In the genomic region with DNA sequence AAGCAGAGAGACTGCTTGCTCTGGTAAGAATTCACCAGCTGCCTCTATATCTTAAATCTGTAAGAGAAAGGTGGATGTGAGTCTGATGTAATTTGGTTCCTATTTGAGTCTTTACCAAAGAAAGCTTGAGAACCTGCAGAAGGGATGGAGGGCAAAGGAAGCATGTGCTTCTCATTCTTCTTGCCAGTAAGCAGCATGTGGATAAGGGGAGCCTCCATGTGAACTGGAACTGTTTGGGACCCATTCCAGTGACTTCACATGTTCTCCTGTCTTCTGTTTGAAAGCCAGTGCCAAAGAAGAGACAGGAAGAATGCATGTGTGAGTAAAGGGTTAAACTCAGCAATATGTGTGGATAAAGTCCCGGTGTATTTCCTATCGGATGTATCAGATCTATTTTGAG, we compare ENCODE assay signal across 1 cellular context.
TF ChIP-seq lines count a peak whose summit lies in the region.

No MANE protein-coding gene starts in this region.

TF ChIP-seq in GM12878, 131 proteins besides CTCF, POLR2A, EP300 and RAD21 (continued from another document):
- TF ChIP-seq BCL11A (IDR thresholded peaks at IDR 0.05; ENCODE audit: low read depth, low read length), result no peak
- TF ChIP-seq, protein P1, sequence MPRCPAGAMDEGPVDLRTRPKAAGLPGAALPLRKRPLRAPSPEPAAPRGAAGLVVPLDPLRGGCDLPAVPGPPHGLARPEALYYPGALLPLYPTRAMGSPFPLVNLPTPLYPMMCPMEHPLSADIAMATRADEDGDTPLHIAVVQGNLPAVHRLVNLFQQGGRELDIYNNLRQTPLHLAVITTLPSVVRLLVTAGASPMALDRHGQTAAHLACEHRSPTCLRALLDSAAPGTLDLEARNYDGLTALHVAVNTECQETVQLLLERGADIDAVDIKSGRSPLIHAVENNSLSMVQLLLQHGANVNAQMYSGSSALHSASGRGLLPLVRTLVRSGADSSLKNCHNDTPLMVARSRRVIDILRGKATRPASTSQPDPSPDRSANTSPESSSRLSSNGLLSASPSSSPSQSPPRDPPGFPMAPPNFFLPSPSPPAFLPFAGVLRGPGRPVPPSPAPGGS (IDR thresholded peaks at IDR 0.05; ENCODE audit: borderline replicate concordance, insufficient read depth, low read depth, low read length, poor library complexity, severe bottlenecking), result no peak
